ENCODE assay signal across 8 cellular contexts in the genomic region with DNA sequence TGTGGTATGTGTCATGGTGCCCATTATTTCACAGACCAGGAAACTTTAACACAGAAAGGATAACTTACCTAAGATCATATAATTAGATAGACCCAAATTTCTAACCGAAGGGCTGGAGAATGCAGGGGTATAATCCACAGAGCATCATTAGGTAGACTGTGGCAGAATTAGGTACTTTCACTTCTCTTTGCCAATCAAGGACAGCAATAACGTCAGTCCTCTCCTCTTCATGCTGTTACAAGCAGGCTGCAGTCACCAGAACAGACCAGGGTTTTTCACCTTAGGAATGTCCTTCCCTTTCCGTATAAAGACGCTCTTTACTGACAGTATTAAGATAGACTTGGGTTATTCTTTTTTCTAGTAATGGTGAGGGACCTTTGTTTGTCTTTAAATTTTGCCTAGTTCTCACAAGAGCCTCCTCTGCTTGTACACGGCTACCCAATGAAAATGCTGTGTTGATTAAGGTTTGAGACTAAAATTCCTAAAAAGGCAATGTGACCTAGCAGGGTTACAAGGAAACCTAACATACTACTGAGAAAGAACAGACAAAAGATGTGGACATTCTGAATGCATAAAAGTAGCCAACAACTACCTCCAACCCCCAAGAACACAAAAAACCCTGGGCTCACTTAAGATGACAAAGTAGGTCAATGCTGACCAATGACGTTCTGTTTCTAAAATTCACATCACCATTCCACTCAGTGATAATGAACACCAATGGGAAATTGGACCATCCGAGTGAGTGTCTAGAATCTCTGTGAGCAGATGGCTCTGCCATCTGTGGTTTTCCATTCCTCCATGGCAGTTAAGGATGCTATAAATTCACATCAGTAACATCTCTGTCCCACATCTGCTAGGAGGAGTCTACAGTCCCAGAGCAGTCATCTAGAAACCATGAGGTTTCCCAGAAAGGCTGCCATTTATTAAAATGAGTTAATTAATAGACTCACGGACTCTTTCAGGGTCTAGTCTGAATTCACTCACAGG. TPM values are rescaled to one million over a fixed set of nuclear protein-coding genes. Genes with fewer than 3 reads are reported as not detected.
DNase-seq lines count a peak whose midpoint lies in the region; ATAC-seq and TF ChIP-seq lines count a peak whose summit lies in the region.

No MANE protein-coding gene starts in this region.

- intact Hi-C loops in activated CD4-positive, alpha-beta T cell treated with anti-CD3 and anti-CD28 coated beads for 36 hours (cut with DNase I, micrococcal nuclease), result loop anchor here in 1 of 2 experiments (2.0 to 5.0 kb wide), 3 partner anchors 14 to 657 kb away; a partner anchor contains a TSS

- no peaks in the 10 kb centered on the region for H3K36me3 ChIP-seq in skeletal muscle tissue (ENCODE audit: control insufficient read depth in 3 of 3, insufficient read depth in 3 of 3, low read length in 3 of 3)

- peak; percentile 15 for ATAC-seq in activated CD4-positive, alpha-beta T cell treated with anti-CD3 and anti-CD28 coated beads for 36 hours
- peak; percentile 28 for ATAC-seq in HG02938 (IDR thresholded peaks at IDR 0.05; ENCODE audit: unreplicated experiment)

- DNase-seq in activated CD4-positive, alpha-beta T cell treated with anti-CD3 and anti-CD28 coated beads for 36 hours, result no peak
- no peak for DNase-seq in activated CD4-positive, alpha-beta T cell treated with anti-CD3 and anti-CD28 coated beads for 48 hours
- DNase-seq in RPMI7951 (ENCODE audit: low read depth) (peak; percentile 53), epithelial cell of proximal tubule (ENCODE audit: low read depth) (no peak), NCI-H2029 (lab: John Stamatoyannopoulos, UW) (no peak), islet precursor cell (no peak)

- CTCF ChIA-PET in activated CD4-positive, alpha-beta T cell treated with anti-CD3 and anti-CD28 coated beads for 36 hours (lab: Charles Lee), result no interaction called here

- H3K36me3 Mint-ChIP-seq in activated CD4-positive, alpha-beta T cell treated with anti-CD3 and anti-CD28 coated beads for 36 hours (ENCODE audit: low read depth), result peaks cover 39% of the 10 kb centered on the region

- no peaks in the 10 kb centered on the region for H3K9me3 Mint-ChIP-seq in activated CD4-positive, alpha-beta T cell treated with anti-CD3 and anti-CD28 coated beads for 36 hours (ENCODE audit: low read depth)

- H3K4me1 Mint-ChIP-seq in activated CD4-positive, alpha-beta T cell treated with anti-CD3 and anti-CD28 coated beads for 36 hours, result peaks cover 38% of the 10 kb centered on the region

- peak overlapping the region; percentile 89 for H3K4me3 Mint-ChIP-seq in activated CD4-positive, alpha-beta T cell treated with anti-CD3 and anti-CD28 coated beads for 36 hours

- H3K9ac ChIP-seq in skeletal muscle tissue (ENCODE audit: low read depth in 1 of 3, low read length in 3 of 3), result peak overlapping the region in 1 of 3 donors; percentile 1

- H3K4me3 ChIP-seq in epithelial cell of proximal tubule (ENCODE audit: low read depth, low read length) (peak overlapping the region; percentile 70), skeletal muscle tissue (ENCODE audit: low read length in 3 of 3) (peak overlapping the region in 2 of 3 donors; percentile 61 to 76)

- no peaks in the 10 kb centered on the region for H3K27me3 ChIP-seq in skeletal muscle tissue (ENCODE audit: control insufficient read depth in 3 of 3, insufficient read depth in 3 of 3, low read length in 3 of 3)

- H3K4me1 ChIP-seq in skeletal muscle tissue (ENCODE audit: control insufficient read depth in 3 of 3, insufficient read depth in 3 of 3, low read length in 3 of 3), result peaks cover 12 to 20% (median 17%) of the 10 kb centered on the region in 3 donors

- no peaks in the 10 kb centered on the region for H3K27me3 Mint-ChIP-seq in activated CD4-positive, alpha-beta T cell treated with anti-CD3 and anti-CD28 coated beads for 36 hours

- peak overlapping the region; percentile 90 for H3K27ac Mint-ChIP-seq in activated CD4-positive, alpha-beta T cell treated with anti-CD3 and anti-CD28 coated beads for 36 hours

- no peak for TF ChIP-seq CTCF in epithelial cell of proximal tubule (conservative IDR thresholded peaks at IDR 0.05; ENCODE audit: low read depth, low read length)

- no peak overlapping the region for H3K27ac ChIP-seq in skeletal muscle tissue (ENCODE audit: low read depth, low read length)

- POLR2A ChIA-PET in activated CD4-positive, alpha-beta T cell treated with anti-CD3 and anti-CD28 coated beads for 36 hours (lab: Charles Lee), result no interaction called here

- H3K9me3 ChIP-seq in skeletal muscle tissue (ENCODE audit: control insufficient read depth in 3 of 3, low read length in 3 of 3), result no peaks in the 10 kb centered on the region

RNA-seq across cellular contexts. Expression of a gene that starts 2.1 kb away (rescaled TPM):
- total RNA-seq in activated CD4-positive, alpha-beta T cell treated with anti-CD3 and anti-CD28 coated beads for 36 hours, result 100 to 1,000 TPM; 123 to 157 TPM
- 518 and 538 TPM in 2 replicates for total RNA-seq in RPMI7951 (2014; rRNA removed; shearing (Covaris generic))
- total RNA-seq in epithelial cell of proximal tubule, result 400 and 406 TPM in 2 replicates
- total RNA-seq in skeletal muscle tissue, result 138 TPM
